In the genomic region with DNA sequence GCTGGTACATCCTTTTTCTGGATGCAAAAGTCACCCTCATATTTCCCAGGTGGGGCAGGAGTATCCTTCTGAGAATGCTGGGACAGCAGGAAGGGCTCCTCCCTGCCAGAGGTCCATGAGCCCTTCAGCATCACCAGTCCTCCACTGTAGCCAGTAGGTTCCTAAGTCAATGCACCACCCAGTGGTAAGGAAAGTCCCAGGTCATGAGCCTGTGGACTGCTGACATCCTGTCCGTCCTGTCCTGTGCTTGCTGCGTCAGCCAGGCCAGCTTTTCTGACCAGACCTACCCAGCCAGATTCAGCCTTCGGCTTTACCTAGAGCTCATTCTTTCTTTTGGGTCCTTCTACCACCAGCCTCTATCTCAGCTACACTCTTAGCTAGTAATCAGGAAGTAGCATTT, we compare ENCODE assay signal across 10 cellular contexts. TPM values are rescaled to one million over a fixed set of nuclear protein-coding genes. Genes with fewer than 3 reads are reported as not detected.
DNase-seq lines count a peak whose midpoint lies in the region; ATAC-seq and TF ChIP-seq lines count a peak whose summit lies in the region.
"Had no signal": no experiment of that assay in that cellular context is flagged by ENCODE, and none has a peak within 500 bp of the region (broad histone marks: within the 10 kb centered on the region; RNA-seq: fewer than 3 reads in every experiment).

No MANE protein-coding gene starts in this region.

- no peak overlapping the region for H3K56ac ChIP-seq in IMR-90 (ENCODE audit: extremely low read depth, insufficient read depth, low read length)

- no peak overlapping the region for H3K9ac ChIP-seq in IMR-90 (ENCODE audit: low read depth, low read length)

- H2AK5ac ChIP-seq in IMR-90 (ENCODE audit: low read depth, low read length) = peak overlapping the region; percentile 2; the same call in 1 of the 2 replicates

- H3K14ac ChIP-seq in IMR-90 (replicated peaks; ENCODE audit: low read depth, low read length) = 0 out of 2 replicates have a peak overlapping the region, but pooled peaks have one; percentile 0

- H3K4me3 ChIP-seq in IMR-90 (ENCODE audit: insufficient read depth, low read depth, low read length) (no peak overlapping the region), cardiac fibroblast (replicated peaks in 1 of 2; ENCODE audit: low read depth in 2 of 2, low read length in 2 of 2) (no peak overlapping the region), right lobe of liver (no peak overlapping the region)

- CTCF ChIA-PET in IMR-90 (lab: Yijun Ruan, JAX) = interaction anchor here (0.8 to 1.1 kb wide), 2 partner anchors 16 to 101 kb away, joined by 3 read pairs; no protein-coding TSS in a partner anchor

- H2BK15ac ChIP-seq in IMR-90 (ENCODE audit: low read depth, low read length) = no peak overlapping the region

- H2AFZ ChIP-seq in IMR-90 (replicated peaks; ENCODE audit: low read length, poor library complexity) = peak overlapping the region; percentile 14

- H3K36me3 ChIP-seq in IMR-90 (ENCODE audit: control insufficient read depth, insufficient read depth, low read length) (no peaks in the 10 kb centered on the region), right lobe of liver (no peaks in the 10 kb centered on the region)

- intact Hi-C loops in CD14-positive monocyte (cut with micrococcal nuclease) = no loop called here
- intact Hi-C loops in IMR-90 (cut with micrococcal nuclease) = no loop called here
- intact Hi-C loops in right lobe of liver (cut with DNase I) = no loop called here

- H4K8ac ChIP-seq in IMR-90 (ENCODE audit: low read depth in 2 of 2, low read length in 2 of 2) = no peak overlapping the region

- in situ Hi-C loops in IMR-90 (cut with MboI; ENCODE audit: low sequenced_read_pairs) = no loop called here

- no peak for TF ChIP-seq POLR2A in IMR-90 (IDR thresholded peaks at IDR 0.05; ENCODE audit: low read depth, low read length)
- no peak for TF ChIP-seq POLR2A in right lobe of liver (IDR thresholded peaks at IDR 0.05)

- 100% methylated on average over 2 of the region's 3 CpGs; no CpG with 5 or more reads in 1 of the 2 experiments for WGBS in IMR-90 (ENCODE audit: extremely low coverage in 2 of 2, insufficient read length in 1 of 2), 2 experiments
- 8% methylated on average over 3 of the region's 3 CpGs for WGBS in right lobe of liver (ENCODE audit: insufficient coverage, low coverage, low lambda C conversion rate, missing lambda C conversion rate)

- dilution Hi-C loops in IMR-90 (cut with HindIII; ENCODE audit: low sequenced_read_pairs, unreplicated experiment) = no loop called here

- ATAC-seq in IMR-90 (ENCODE audit: low read depth) (no peak), right lobe of liver (peak; percentile 96 to 99 (median 98)), GM21390 (IDR thresholded peaks at IDR 0.05; ENCODE audit: unreplicated experiment) (no peak)
- no peak for ATAC-seq in effector memory CD8-positive, alpha-beta T cell (replicated peaks)
- ATAC-seq: activated CD4-positive, alpha-beta T cell treated with anti-CD3 and anti-CD28 coated beads for 36 hours had no signal

- H3K4me1 Mint-ChIP-seq in CD14-positive monocyte = peaks cover 10% of the 10 kb centered on the region
- H3K4me1 Mint-ChIP-seq in effector memory CD8-positive, alpha-beta T cell (ENCODE audit: low read depth in 2 of 2) = no peaks in the 10 kb centered on the region
- H3K4me1 Mint-ChIP-seq: activated CD4-positive, alpha-beta T cell treated with anti-CD3 and anti-CD28 coated beads for 36 hours had no signal

- DNase-seq in CD14-positive monocyte (ENCODE audit: low spot score) (no peak), IMR-90 (no peak), cardiac fibroblast (ENCODE audit: low read depth in 2 of 2) (peak; percentile 39 to 55), right lobe of liver (peak; percentile 64 to 76 (median 66)), NCI-H187 (lab: John Stamatoyannopoulos, UW) (no peak), activated gamma-delta T cell (lab: John Stamatoyannopoulos, UW) (no peak)
- DNase-seq in effector memory CD8-positive, alpha-beta T cell = no peak
- DNase-seq: activated CD4-positive, alpha-beta T cell treated with anti-CD3 and anti-CD28 coated beads for 36 hours; NCI-H2029 had no signal

- no peaks in the 10 kb centered on the region for H3K27me3 ChIP-seq in IMR-90 (ENCODE audit: control insufficient read depth, insufficient read depth, low read length)
- H3K27me3 ChIP-seq in right lobe of liver = no peaks in the 10 kb centered on the region

- H3K9me3 Mint-ChIP-seq in CD14-positive monocyte = no peaks in the 10 kb centered on the region
- no peaks in the 10 kb centered on the region for H3K9me3 Mint-ChIP-seq in effector memory CD8-positive, alpha-beta T cell

- no peak overlapping the region for H3K4me2 ChIP-seq in IMR-90 (ENCODE audit: low read depth, low read length)

- POLR2A ChIA-PET in IMR-90 (lab: Charles Lee; ENCODE audit: unreplicated experiment) = no interaction called here

- BruUV-seq in IMR-90 (replicated peaks; lab: Mats Ljungman, UMichigan) = no TSS peak

- TF ChIP-seq CTCF in CD14-positive monocyte (IDR thresholded peaks at IDR 0.05) (peak; percentile 26), IMR-90 (conservative IDR thresholded peaks at IDR 0.05; ENCODE audit: low read depth, low read length) (no peak), cardiac fibroblast (IDR thresholded peaks at IDR 0.05; ENCODE audit: low read depth, low read length) (peak; percentile 30), right lobe of liver (IDR thresholded peaks at IDR 0.05) (peak; percentile 45 to 61 (median 56))

- TF ChIP-seq RAD21 in IMR-90 (IDR thresholded peaks at IDR 0.05; ENCODE audit: low read length) = peak; percentile 17; the same call in 1 of the 2 replicates

- H3K9me3 ChIP-seq in IMR-90 (ENCODE audit: control insufficient read depth, insufficient read depth, low read length) (no peaks in the 10 kb centered on the region), right lobe of liver (no peaks in the 10 kb centered on the region)

- H3K27ac ChIP-seq in IMR-90 (ENCODE audit: insufficient read depth, low read length) (no peak overlapping the region), right lobe of liver (no peak overlapping the region)

- no peaks in the 10 kb centered on the region for H3K36me3 Mint-ChIP-seq in CD14-positive monocyte
- H3K36me3 Mint-ChIP-seq in effector memory CD8-positive, alpha-beta T cell (ENCODE audit: insufficient read depth) = peaks cover 3% of the 10 kb centered on the region

- peaks cover 19% of the 10 kb centered on the region for H3K9me1 ChIP-seq in IMR-90 (ENCODE audit: insufficient read depth, low read length)

- H3K27ac Mint-ChIP-seq in CD14-positive monocyte = no peak overlapping the region
- no peak overlapping the region for H3K27ac Mint-ChIP-seq in effector memory CD8-positive, alpha-beta T cell
- H3K27ac Mint-ChIP-seq: activated CD4-positive, alpha-beta T cell treated with anti-CD3 and anti-CD28 coated beads for 36 hours had no signal

- no peak overlapping the region for H3K23ac ChIP-seq in IMR-90 (ENCODE audit: low read depth, low read length)

- H3K4me1 ChIP-seq in IMR-90 (ENCODE audit: control insufficient read depth, insufficient read depth, low read length) (peaks cover 16% of the 10 kb centered on the region), right lobe of liver (no peaks in the 10 kb centered on the region)

- H4K5ac ChIP-seq in IMR-90 (ENCODE audit: low read depth, low read length) = no peak overlapping the region

- H3K4me3 Mint-ChIP-seq in CD14-positive monocyte = no peak overlapping the region
- H3K4me3 Mint-ChIP-seq in effector memory CD8-positive, alpha-beta T cell = no peak overlapping the region
- H3K4me3 Mint-ChIP-seq: activated CD4-positive, alpha-beta T cell treated with anti-CD3 and anti-CD28 coated beads for 36 hours had no signal

- H3K27me3 Mint-ChIP-seq in CD14-positive monocyte (ENCODE audit: low read depth in 3 of 3) = peaks cover 1 to 3% (median 2%) of the 10 kb centered on the region in 3 donors
- peaks cover 19 to 47% of the 10 kb centered on the region in 2 donors for H3K27me3 Mint-ChIP-seq in effector memory CD8-positive, alpha-beta T cell
- H3K27me3 Mint-ChIP-seq: activated CD4-positive, alpha-beta T cell treated with anti-CD3 and anti-CD28 coated beads for 36 hours had no signal

- H2BK5ac ChIP-seq in IMR-90 (ENCODE audit: low read depth, low read length, poor library complexity, severe bottlenecking) = no peak overlapping the region

- H3K18ac ChIP-seq in IMR-90 (ENCODE audit: low read depth, low read length) = no peak overlapping the region

- no peak overlapping the region for H2AK9ac ChIP-seq in IMR-90 (replicated peaks; ENCODE audit: low read depth, low read length, poor library complexity)

- H2BK20ac ChIP-seq in IMR-90 (ENCODE audit: low read depth, low read length) = no peak overlapping the region

- H4K20me1 ChIP-seq in IMR-90 (ENCODE audit: insufficient read depth, low read length) = no peaks in the 10 kb centered on the region

- peaks cover 0 to 14% of the 10 kb centered on the region in 2 experiments; a peak in 2 of 4 replicates for H3K79me1 ChIP-seq in IMR-90 (ENCODE audit: low read depth in 1 of 2, low read length in 2 of 2)

- no peak overlapping the region for H2BK120ac ChIP-seq in IMR-90 (ENCODE audit: low read depth, low read length)

- H4K91ac ChIP-seq in IMR-90 (ENCODE audit: insufficient read depth, low read depth, low read length) = no peak overlapping the region; the same call in 1 of the 2 replicates

- H3K4ac ChIP-seq in IMR-90 (ENCODE audit: low read depth, low read length) = no peak overlapping the region

TF ChIP-seq in IMR-90, 13 proteins besides CTCF, POLR2A, EP300 and RAD21 (continues in another document):
- no peak for TF ChIP-seq SMC3 (IDR thresholded peaks at IDR 0.05; ENCODE audit: low read depth, low read length)
- TF ChIP-seq, protein P1, sequence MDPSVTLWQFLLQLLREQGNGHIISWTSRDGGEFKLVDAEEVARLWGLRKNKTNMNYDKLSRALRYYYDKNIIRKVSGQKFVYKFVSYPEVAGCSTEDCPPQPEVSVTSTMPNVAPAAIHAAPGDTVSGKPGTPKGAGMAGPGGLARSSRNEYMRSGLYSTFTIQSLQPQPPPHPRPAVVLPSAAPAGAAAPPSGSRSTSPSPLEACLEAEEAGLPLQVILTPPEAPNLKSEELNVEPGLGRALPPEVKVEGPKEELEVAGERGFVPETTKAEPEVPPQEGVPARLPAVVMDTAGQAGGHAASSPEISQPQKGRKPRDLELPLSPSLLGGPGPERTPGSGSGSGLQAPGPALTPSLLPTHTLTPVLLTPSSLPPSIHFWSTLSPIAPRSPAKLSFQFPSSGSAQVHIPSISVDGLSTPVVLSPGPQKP (IDR thresholded peaks at IDR 0.05; ENCODE audit: borderline replicate concordance, low read depth, low read length) = no peak
- no peak for TF ChIP-seq RFX5 (IDR thresholded peaks at IDR 0.05; ENCODE audit: low read depth, low read length)
- no peak for TF ChIP-seq BHLHE40 (IDR thresholded peaks at IDR 0.05; ENCODE audit: low read depth, low read length)
- TF ChIP-seq MAFK (IDR thresholded peaks at IDR 0.05; ENCODE audit: low read depth, low read length) = no peak
- no peak for TF ChIP-seq MAZ (IDR thresholded peaks at IDR 0.05; ENCODE audit: borderline replicate concordance, low read depth, low read length)

RNA-seq across cellular contexts. Expression of a gene that starts 23.0 kb away (rescaled TPM):
- 10 to 100 TPM; 41.4 to 75.0 TPM for polyA plus RNA-seq in CD14-positive monocyte
- total RNA-seq in IMR-90 (2012; rRNA removed) = 648 and 684 TPM in 2 replicates
- 766 and 895 TPM in 2 replicates for polyA plus RNA-seq in IMR-90 (2012; rRNA removed)
- polyA plus RNA-seq in IMR-90 (2012; cell fraction: cytosol; rRNA removed) = 676 and 750 TPM in 2 replicates
- 1,803 and 1,926 TPM in 2 replicates for polyA plus RNA-seq in IMR-90 (2012; cell fraction: nucleus; rRNA removed; ENCODE audit: low replicate concordance)
- 100 to 1,000 TPM in 3 of 6 experiments, 10 to 100 TPM in 3; 53.1 to 145 (median 100) TPM for total RNA-seq in right lobe of liver

Comparison
In these comparisons a context has a peak if more than half of its experiments do, and no peak if none do; other contexts are left out.
1. DNase-seq: peak in cardiac fibroblast (2 of 2) and right lobe of liver (3 of 3); none in CD14-positive monocyte (single experiment), IMR-90 (single experiment), NCI-H187 (0 of 2), activated gamma-delta T cell (single experiment) and effector memory CD8-positive, alpha-beta T cell (0 of 3).
2. ATAC-seq: peak in right lobe of liver (4 of 4); none in IMR-90 (single experiment), GM21390 (single experiment) and effector memory CD8-positive, alpha-beta T cell (single experiment).